ENCODE assay signal across 14 cellular contexts in the genomic region with DNA sequence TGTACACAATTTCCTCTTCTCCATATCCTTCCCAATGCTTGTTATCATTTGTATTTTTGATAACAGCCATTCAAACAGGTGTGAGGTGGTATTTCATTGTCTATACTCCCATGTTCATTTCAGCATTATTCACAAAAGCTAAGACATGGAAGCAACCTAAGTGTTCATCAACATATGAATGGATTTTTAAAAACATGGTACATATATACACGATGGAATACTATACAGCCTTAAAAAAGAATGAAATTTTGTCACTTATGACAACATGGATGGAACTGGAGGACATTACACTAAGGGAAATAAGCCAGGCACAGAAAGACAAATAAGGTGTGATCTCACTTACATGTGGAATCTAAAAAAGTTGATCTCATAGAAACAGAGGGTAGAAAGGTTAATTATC.
DNase-seq lines count a peak whose midpoint lies in the region; ATAC-seq and TF ChIP-seq lines count a peak whose summit lies in the region.
"Had no signal": no experiment of that assay in that cellular context is flagged by ENCODE, and none has a peak within 500 bp of the region (broad histone marks: within the 10 kb centered on the region; RNA-seq: fewer than 3 reads in every experiment).

No MANE protein-coding gene starts in this region.

- TF ChIP-seq RAD21 in SK-N-SH (IDR thresholded peaks at IDR 0.05; ENCODE audit: low read length), result no peak

- intact Hi-C loops in activated CD4-positive, alpha-beta T cell treated with anti-CD3 and anti-CD28 coated beads for 36 hours (cut with DNase I, micrococcal nuclease), result no loop called here

- POLR2A ChIA-PET in SK-N-SH (lab: Yijun Ruan, JAX), result no interaction called here
- POLR2A ChIA-PET in activated CD4-positive, alpha-beta T cell treated with anti-CD3 and anti-CD28 coated beads for 36 hours (lab: Charles Lee), result no interaction called here

- TF ChIP-seq CTCF in SK-N-SH (IDR thresholded peaks at IDR 0.05) (no peak), astrocyte of the spinal cord (IDR thresholded peaks at IDR 0.05; ENCODE audit: low read depth, low read length) (no peak), progenitor cell of endocrine pancreas (IDR thresholded peaks at IDR 0.05; ENCODE audit: unreplicated experiment) (no peak)

- H3K27ac ChIP-seq in SK-N-SH (ENCODE audit: low read depth in 2 of 2, low read length in 1 of 2), result peak overlapping the region in 1 of 2 experiments; percentile 45; a peak in 2 of 4 replicates
- H3K27ac ChIP-seq in caudate nucleus (ENCODE audit: low read depth, low read length), result no peak overlapping the region
- H3K27ac ChIP-seq: 22Rv1; BLaER1 treated with 17β-estradiol and CSF1 and Interleukin-3, amounts not matched to agents 10 nM and 100 nM had no signal

- ATAC-seq in SK-N-SH treated with all-trans-retinoic acid at 6 μM for 48 hours (no peak), HG03521 (IDR thresholded peaks at IDR 0.05; ENCODE audit: unreplicated experiment) (no peak)
- no peak for ATAC-seq in activated CD4-positive, alpha-beta T cell treated with anti-CD3 and anti-CD28 coated beads for 36 hours
- ATAC-seq: GM23338 had no signal

- peaks cover 19% of the 10 kb centered on the region for H3K9me3 Mint-ChIP-seq in progenitor cell of endocrine pancreas (ENCODE audit: low read depth)
- H3K9me3 Mint-ChIP-seq in activated CD4-positive, alpha-beta T cell treated with anti-CD3 and anti-CD28 coated beads for 36 hours (ENCODE audit: low read depth), result peaks cover 9% of the 10 kb centered on the region
- H3K9me3 Mint-ChIP-seq: GM23338 had no signal

- H3K4me1 ChIP-seq in SK-N-SH (ENCODE audit: control insufficient read depth in 1 of 2, insufficient read depth in 2 of 2, low read depth in 1 of 2, low read length in 1 of 2), result peaks cover 15 to 20% of the 10 kb centered on the region in 2 experiments; a peak in 3 of 4 replicates

- peaks cover 6% of the 10 kb centered on the region for H3K4me1 Mint-ChIP-seq in progenitor cell of endocrine pancreas (ENCODE audit: low read depth)
- no peaks in the 10 kb centered on the region for H3K4me1 Mint-ChIP-seq in activated CD4-positive, alpha-beta T cell treated with anti-CD3 and anti-CD28 coated beads for 36 hours
- H3K4me1 Mint-ChIP-seq: CD4-positive, CD25-positive, alpha-beta regulatory T cell; GM23338 had no signal

- no peaks in the 10 kb centered on the region for H3K27me3 Mint-ChIP-seq in progenitor cell of endocrine pancreas
- H3K27me3 Mint-ChIP-seq in activated CD4-positive, alpha-beta T cell treated with anti-CD3 and anti-CD28 coated beads for 36 hours, result no peaks in the 10 kb centered on the region
- H3K27me3 Mint-ChIP-seq: CD4-positive, CD25-positive, alpha-beta regulatory T cell had no signal

- in situ Hi-C loops in astrocyte of the spinal cord (cut with HindIII; ENCODE audit: low sequenced_read_pairs) (no loop called here), G401 (cut with HindIII; ENCODE audit: low sequenced_read_pairs) (no loop called here)

- DNase-seq in SK-N-SH (no peak), astrocyte of the spinal cord (ENCODE audit: low read depth, low spot score) (peak; percentile 20), progenitor cell of endocrine pancreas (ENCODE audit: low spot score, unreplicated experiment) (no peak), caudate nucleus (lab: John Stamatoyannopoulos, UW) (no peak), G401 (ENCODE audit: low spot score) (no peak)
- no peak for DNase-seq in activated CD4-positive, alpha-beta T cell treated with anti-CD3 and anti-CD28 coated beads for 36 hours
- DNase-seq: CD4-positive, CD25-positive, alpha-beta regulatory T cell; DMS53; H7 had no signal

- H3K36me3 ChIP-seq in SK-N-SH (replicated peaks in 1 of 2; ENCODE audit: control insufficient read depth in 1 of 2, insufficient read depth in 2 of 2, low read length in 1 of 2), result peaks cover 5 to 19% of the 10 kb centered on the region in 2 experiments
- H3K36me3 ChIP-seq: BLaER1 treated with 17β-estradiol and CSF1 and Interleukin-3, amounts not matched to agents 10 nM and 100 nM had no signal

- TF ChIP-seq EP300 in SK-N-SH (IDR thresholded peaks at IDR 0.05; ENCODE audit: borderline replicate concordance in 1 of 2, low read depth in 1 of 2, low read length in 1 of 2), result no peak

- no peak overlapping the region for H3K4me2 ChIP-seq in SK-N-SH
- H3K4me2 ChIP-seq: GM23338 had no signal

- no peak overlapping the region for H2AFZ ChIP-seq in SK-N-SH (ENCODE audit: low read depth)
- H2AFZ ChIP-seq: GM23338 had no signal

- H3K9ac ChIP-seq in SK-N-SH, result no peak overlapping the region
- H3K9ac ChIP-seq: BLaER1 treated with 17β-estradiol and CSF1 and Interleukin-3, amounts not matched to agents 10 nM and 100 nM had no signal

- H4K20me1 ChIP-seq in SK-N-SH (ENCODE audit: insufficient read depth), result no peaks in the 10 kb centered on the region
- H4K20me1 ChIP-seq: BLaER1 treated with 17β-estradiol and CSF1 and Interleukin-3, amounts not matched to agents 10 nM and 100 nM had no signal

- CTCF ChIA-PET in SK-N-SH (lab: Yijun Ruan, JAX), result interaction anchor here (0.9 kb wide), 1 partner anchor 12 kb away, joined by 3 read pairs; no protein-coding TSS in a partner anchor
- CTCF ChIA-PET in activated CD4-positive, alpha-beta T cell treated with anti-CD3 and anti-CD28 coated beads for 36 hours (lab: Charles Lee), result no interaction called here

- H3K4me3 ChIP-seq in SK-N-SH (ENCODE audit: low read depth in 2 of 2, low read length in 1 of 2) (no peak overlapping the region), astrocyte of the spinal cord (ENCODE audit: low read depth, low read length) (no peak overlapping the region)
- H3K4me3 ChIP-seq: BLaER1 treated with 17β-estradiol and CSF1 and Interleukin-3, amounts not matched to agents 10 nM and 100 nM; GM23338 had no signal

- no peaks in the 10 kb centered on the region; the same call in 1 of the 2 replicates for H3K9me3 ChIP-seq in SK-N-SH

- no peaks in the 10 kb centered on the region for H3K9me2 ChIP-seq in SK-N-SH

- peaks cover 36% of the 10 kb centered on the region for H3F3A ChIP-seq in SK-N-SH (replicated peaks; ENCODE audit: insufficient read depth)

- WGBS in SK-N-SH (ENCODE audit: low lambda C conversion rate), result 100% methylated on average over 1 of the region's 1 CpG

- no peak overlapping the region for H3K4me3 Mint-ChIP-seq in progenitor cell of endocrine pancreas (ENCODE audit: low read depth)
- no peak overlapping the region for H3K4me3 Mint-ChIP-seq in activated CD4-positive, alpha-beta T cell treated with anti-CD3 and anti-CD28 coated beads for 36 hours
- H3K4me3 Mint-ChIP-seq: CD4-positive, CD25-positive, alpha-beta regulatory T cell; GM23338 had no signal

- peaks cover 49% of the 10 kb centered on the region for H3K36me3 Mint-ChIP-seq in progenitor cell of endocrine pancreas (ENCODE audit: insufficient read depth)
- H3K36me3 Mint-ChIP-seq in activated CD4-positive, alpha-beta T cell treated with anti-CD3 and anti-CD28 coated beads for 36 hours (ENCODE audit: low read depth), result no peaks in the 10 kb centered on the region
- H3K36me3 Mint-ChIP-seq: CD4-positive, CD25-positive, alpha-beta regulatory T cell had no signal

- H3K79me2 ChIP-seq in SK-N-SH (ENCODE audit: insufficient read depth), result no peaks in the 10 kb centered on the region

- peak overlapping the region; percentile 42 for H3K27ac Mint-ChIP-seq in progenitor cell of endocrine pancreas
- H3K27ac Mint-ChIP-seq in activated CD4-positive, alpha-beta T cell treated with anti-CD3 and anti-CD28 coated beads for 36 hours, result no peak overlapping the region
- H3K27ac Mint-ChIP-seq: CD4-positive, CD25-positive, alpha-beta regulatory T cell; GM23338 had no signal

- no peaks in the 10 kb centered on the region for H3K27me3 ChIP-seq in SK-N-SH (ENCODE audit: insufficient read depth)
- H3K27me3 ChIP-seq: BLaER1 treated with 17β-estradiol and CSF1 and Interleukin-3, amounts not matched to agents 10 nM and 100 nM had no signal

TF ChIP-seq in SK-N-SH treated with all-trans-retinoic acid at 6 μM for 48 hours, 23 proteins besides CTCF, POLR2A, EP300 and RAD21 (continues in another document):
- TF ChIP-seq ZNF70 (CRISPR knock-in tag; IDR thresholded peaks at IDR 0.05), result no peak
- TF ChIP-seq, protein P1, sequence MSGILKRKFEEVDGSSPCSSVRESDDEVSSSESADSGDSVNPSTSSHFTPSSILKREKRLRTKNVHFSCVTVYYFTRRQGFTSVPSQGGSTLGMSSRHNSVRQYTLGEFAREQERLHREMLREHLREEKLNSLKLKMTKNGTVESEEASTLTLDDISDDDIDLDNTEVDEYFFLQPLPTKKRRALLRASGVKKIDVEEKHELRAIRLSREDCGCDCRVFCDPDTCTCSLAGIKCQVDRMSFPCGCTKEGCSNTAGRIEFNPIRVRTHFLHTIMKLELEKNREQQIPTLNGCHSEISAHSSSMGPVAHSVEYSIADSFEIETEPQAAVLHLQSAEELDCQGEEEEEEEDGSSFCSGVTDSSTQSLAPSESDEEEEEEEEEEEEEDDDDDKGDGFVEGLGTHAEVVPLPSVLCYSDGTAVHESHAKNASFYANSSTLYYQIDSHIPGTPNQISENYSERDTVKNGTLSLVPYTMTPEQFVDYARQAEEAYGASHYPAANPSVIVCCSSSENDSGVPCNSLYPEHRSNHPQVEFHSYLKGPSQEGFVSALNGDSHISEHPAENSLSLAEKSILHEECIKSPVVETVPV (CRISPR knock-in tag; IDR thresholded peaks at IDR 0.05), result no peak

TF ChIP-seq in SK-N-SH, 30 proteins besides CTCF, POLR2A, EP300 and RAD21 (continues in another document):
- TF ChIP-seq FOSL2 (IDR thresholded peaks at IDR 0.05; ENCODE audit: borderline replicate concordance, low read depth) (no peak), NRF1 (IDR thresholded peaks at IDR 0.05; ENCODE audit: low read depth, low read length) (no peak), SIN3A (IDR thresholded peaks at IDR 0.05; ENCODE audit: borderline replicate concordance, low read depth, low read length) (no peak), RFX5 (IDR thresholded peaks at IDR 0.05; ENCODE audit: low read length) (no peak), MEF2A (IDR thresholded peaks at IDR 0.05; ENCODE audit: borderline replicate concordance, low read depth) (no peak)
- TF ChIP-seq, protein P2, sequence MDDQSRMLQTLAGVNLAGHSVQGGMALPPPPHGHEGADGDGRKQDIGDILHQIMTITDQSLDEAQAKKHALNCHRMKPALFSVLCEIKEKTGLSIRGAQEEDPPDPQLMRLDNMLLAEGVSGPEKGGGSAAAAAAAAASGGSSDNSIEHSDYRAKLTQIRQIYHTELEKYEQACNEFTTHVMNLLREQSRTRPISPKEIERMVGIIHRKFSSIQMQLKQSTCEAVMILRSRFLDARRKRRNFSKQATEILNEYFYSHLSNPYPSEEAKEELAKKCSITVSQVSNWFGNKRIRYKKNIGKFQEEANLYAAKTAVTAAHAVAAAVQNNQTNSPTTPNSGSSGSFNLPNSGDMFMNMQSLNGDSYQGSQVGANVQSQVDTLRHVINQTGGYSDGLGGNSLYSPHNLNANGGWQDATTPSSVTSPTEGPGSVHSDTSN (IDR thresholded peaks at IDR 0.05), result no peak
